Comparison of ENCODE assay signal across 1 cellular context in the genomic region with DNA sequence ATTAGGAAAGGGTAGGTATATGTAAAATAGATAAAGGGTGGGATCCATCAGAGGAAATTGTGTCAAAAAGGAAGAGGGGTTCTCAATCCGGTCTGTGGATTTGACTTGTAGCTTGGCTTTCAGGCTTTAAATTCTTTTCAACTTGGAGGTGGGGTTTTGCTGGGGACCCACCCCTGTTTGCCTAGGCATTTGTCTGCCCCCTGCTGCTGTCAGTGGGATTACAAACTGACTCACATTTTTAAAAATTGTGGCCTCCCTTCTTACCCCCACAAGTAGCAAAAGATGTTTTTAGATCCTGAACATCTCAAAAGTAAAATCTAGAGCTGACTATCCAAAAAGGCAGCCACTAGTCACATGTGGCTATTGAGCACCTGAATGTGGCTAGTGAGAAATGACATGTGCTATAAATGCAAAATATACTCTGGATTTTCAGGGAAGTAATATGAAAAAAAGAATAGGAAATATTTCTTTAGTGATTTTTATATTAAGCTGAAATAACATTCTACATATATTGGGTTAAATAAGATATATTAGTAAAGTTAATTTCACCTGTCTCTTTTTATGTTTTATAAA.
TF ChIP-seq lines count a peak whose summit lies in the region.

No MANE protein-coding gene starts in this region.

TF ChIP-seq in K562, 482 proteins besides CTCF, POLR2A, EP300 and RAD21:
- TF ChIP-seq SRSF7 (optimal IDR thresholded peaks at IDR 0.05; ENCODE audit: low read depth, low read length): no peak
TF ChIP-seq in K562: peak in this region for 0.
